ENCODE assay signal across 18 cellular contexts in the genomic region with DNA sequence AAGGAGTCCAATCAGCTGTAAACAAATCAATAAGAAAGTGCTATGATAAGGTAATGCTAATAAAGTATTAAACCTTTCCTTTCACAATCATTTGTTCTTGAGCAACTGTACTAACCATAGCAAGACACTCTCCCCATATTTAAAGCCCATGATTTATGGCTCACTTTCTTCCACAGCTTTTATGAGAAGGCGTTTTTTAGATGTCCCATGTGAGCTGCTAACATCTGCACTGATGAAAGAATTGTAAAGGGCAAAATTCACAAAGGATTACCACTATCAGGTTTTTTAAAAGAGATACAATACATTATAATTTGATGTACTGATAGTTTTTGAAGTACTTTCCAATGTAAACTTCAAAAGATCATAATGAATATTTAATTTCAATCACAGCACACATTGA.
"Had no signal": no experiment of that assay in that cellular context is flagged by ENCODE, and none has a peak within 500 bp of the region (broad histone marks: within the 10 kb centered on the region; RNA-seq: fewer than 3 reads in every experiment).

No MANE protein-coding gene starts in this region.

- H3K27ac ChIP-seq: colonic mucosa, gastroesophageal sphincter, stomach, thyroid gland had no signal

- H3K4me3 ChIP-seq: colonic mucosa, gastroesophageal sphincter, stomach, thyroid gland had no signal

- H3K9me3 ChIP-seq: colonic mucosa, gastroesophageal sphincter, stomach, thyroid gland had no signal

- DNase-seq: colonic mucosa; effector CD4-positive, alpha-beta T cell; endodermal cell; foreskin fibroblast; glutamatergic neuron; left colon; mesendoderm; naive thymus-derived CD4-positive, alpha-beta T cell; posterior cingulate gyrus; small intestine; stimulated activated CD4-positive, alpha-beta T cell treated with anti-CD3 and anti-CD28 coated beads, Interleukin-12 subunit alpha, Interleukin-12 subunit beta, amount 100 ng/mL, for 4 hours; stimulated activated naive CD4-positive, alpha-beta T cell; stomach; thyroid gland had no signal

- H3K27ac Mint-ChIP-seq: endodermal cell; naive thymus-derived CD4-positive, alpha-beta T cell; type B pancreatic cell had no signal

- H3K27me3 Mint-ChIP-seq: type B pancreatic cell had no signal

- H3K4me1 ChIP-seq: colonic mucosa, gastroesophageal sphincter, stomach, thyroid gland had no signal

- H3K4me3 Mint-ChIP-seq: endodermal cell; naive thymus-derived CD4-positive, alpha-beta T cell; type B pancreatic cell had no signal

- H3K27me3 ChIP-seq: colonic mucosa, gastroesophageal sphincter, stomach, thyroid gland had no signal

- FAIRE-seq: small intestine, urothelium cell line had no signal

- H3K9me3 Mint-ChIP-seq: type B pancreatic cell had no signal

- H3K36me3 Mint-ChIP-seq: type B pancreatic cell had no signal

- H3K36me3 ChIP-seq: colonic mucosa, gastroesophageal sphincter, stomach, thyroid gland had no signal

- ATAC-seq: gastroesophageal sphincter; left colon; naive thymus-derived CD4-positive, alpha-beta T cell; sciatic nerve had no signal
